ENCODE assay signal across 40 cellular contexts in the genomic region with DNA sequence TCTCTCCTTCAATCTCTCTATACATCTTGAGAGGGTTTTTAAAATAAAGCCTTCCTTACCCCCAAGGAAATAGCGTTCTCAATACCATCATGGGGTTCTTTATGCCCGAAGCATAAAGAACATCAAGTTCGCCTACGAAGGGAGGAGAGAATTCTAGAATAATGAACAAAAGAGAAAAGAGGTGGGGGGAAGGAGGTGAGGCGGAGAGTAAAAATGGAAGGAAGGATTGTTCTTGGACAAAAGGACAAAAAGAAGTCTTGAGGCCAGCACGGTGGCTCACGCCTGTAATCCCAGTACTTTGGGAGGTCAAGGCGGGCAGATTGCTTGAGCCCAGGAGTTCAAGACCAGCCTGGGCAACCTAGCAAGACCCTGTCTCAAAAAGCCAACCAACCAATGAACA.
"Had no signal": no experiment of that assay in that cellular context is flagged by ENCODE, and none has a peak within 500 bp of the region (broad histone marks: within the 10 kb centered on the region; RNA-seq: fewer than 3 reads in every experiment).

No MANE protein-coding gene starts in this region.

- H3K4me3 Mint-ChIP-seq: activated CD4-positive, alpha-beta memory T cell treated with anti-CD3 and anti-CD28 coated beads, Interleukin-2, amount 10 ng/mL, durations not matched to agents 7 days and 5 days; activated CD4-positive, alpha-beta T cell treated with anti-CD3 and anti-CD28 coated beads for 36 hours; activated CD4-positive, alpha-beta T cell treated with anti-CD3 and anti-CD28 coated beads, Interleukin-2, amount 10 ng/mL, durations not matched to agents 7 days and 5 days; activated CD8-positive, alpha-beta memory T cell treated with anti-CD3 and anti-CD28 coated beads, Interleukin-2, amount 10 ng/mL, durations not matched to agents 7 days and 5 days; activated CD8-positive, alpha-beta T cell treated with anti-CD3 and anti-CD28 coated beads, Interleukin-2, amount 10 ng/mL, durations not matched to agents 7 days and 5 days; activated naive CD4-positive, alpha-beta T cell treated with anti-CD3 and anti-CD28 coated beads, Interleukin-2, amount 10 ng/mL, durations not matched to agents 7 days and 5 days; activated naive CD4-positive, alpha-beta T cell treated with anti-CD3 and anti-CD28 coated beads, Interleukin-2, amount 50 U/mL, for 24 hours; activated naive CD8-positive, alpha-beta T cell; activated naive CD8-positive, alpha-beta T cell treated with anti-CD3 and anti-CD28 coated beads, Interleukin-2, amount 10 ng/mL, durations not matched to agents 7 days and 5 days; activated naive CD8-positive, alpha-beta T cell treated with anti-CD3 and anti-CD28 coated beads, Interleukin-2, amount 50 U/mL, for 24 hours; activated T-cell treated with anti-CD3 and anti-CD28 coated beads, Interleukin-2, amount 50 U/mL, for 24 hours; brain; central memory CD8-positive, alpha-beta T cell; T-helper 1 cell treated with Interleukin-12 subunit alpha and Interleukin-12 subunit beta and Interleukin-4 antibody, amounts not matched to agents 30 μg/mL and 1 μg/mL, for 36 hours; T-helper 2 cell treated with Interferon-gamma antibody and Interleukin-4, amounts not matched to agents 5 μg/mL and 100 μg/mL, for 36 hours; WTC11 had no signal

- H3K27me3 Mint-ChIP-seq: activated naive CD8-positive, alpha-beta T cell had no signal

- FAIRE-seq: bronchial epithelial cell, TTC549 had no signal

- DNase-seq: activated CD4-positive, alpha-beta memory T cell treated with anti-CD3 and anti-CD28 coated beads, Interleukin-2, amount 10 ng/mL, durations not matched to agents 7 days and 5 days; activated CD4-positive, alpha-beta T cell treated with anti-CD3 and anti-CD28 coated beads for 1 hour; activated CD4-positive, alpha-beta T cell treated with anti-CD3 and anti-CD28 coated beads for 36 hours; activated CD4-positive, alpha-beta T cell treated with anti-CD3 and anti-CD28 coated beads for 48 hours; activated CD4-positive, alpha-beta T cell treated with anti-CD3 and anti-CD28 coated beads, Interleukin-2, amount 10 ng/mL, durations not matched to agents 7 days and 5 days; activated CD4-positive, alpha-beta T cell treated with anti-CD3 and anti-CD28 coated beads, Interleukin-2, amount 50 U/mL, for 48 hours; activated CD4-positive, CD25-positive, alpha-beta regulatory T cell; activated CD8-positive, alpha-beta memory T cell treated with anti-CD3 and anti-CD28 coated beads for 24 hours; activated CD8-positive, alpha-beta memory T cell treated with anti-CD3 and anti-CD28 coated beads, Interleukin-2, amount 10 ng/mL, durations not matched to agents 7 days and 5 days; activated CD8-positive, alpha-beta memory T cell treated with anti-CD3 and anti-CD28 coated beads, Interleukin-2, amount 50 U/mL, for 48 hours; activated CD8-positive, alpha-beta T cell treated with anti-CD3 and anti-CD28 coated beads, Interleukin-2, amount 10 ng/mL, durations not matched to agents 7 days and 5 days; activated effector memory CD4-positive, alpha-beta T cell treated with Interleukin-2 at 50 U/mL for 16 hours; activated gamma-delta T cell; activated naive CD4-positive, alpha-beta T cell treated with anti-CD3 and anti-CD28 coated beads, Interleukin-2, amount 10 ng/mL, durations not matched to agents 7 days and 5 days; activated naive CD4-positive, alpha-beta T cell treated with Interleukin-2 at 50 U/mL for 16 hours; activated naive CD8-positive, alpha-beta T cell treated with anti-CD3 and anti-CD28 coated beads, Interleukin-2, amount 10 ng/mL, durations not matched to agents 7 days and 5 days; activated naive CD8-positive, alpha-beta T cell treated with anti-CD3 and anti-CD28 coated beads, Interleukin-2, amount 50 U/mL, for 24 hours; activated T-cell treated with anti-CD3 and anti-CD28 coated beads, Interleukin-2, amount 50 U/mL, for 24 hours; activated T-cell treated with anti-CD3 and anti-CD28 coated beads, Interleukin-2, amount 50 U/mL, for 48 hours; amygdala; anterior cingulate cortex; caudate nucleus; SW 1271; T-helper 1 cell; T-helper 2 cell; T-helper 9 cell; WERI-Rb-1 had no signal

- H3K4me1 ChIP-seq: ascending aorta had no signal

- H3K36me3 ChIP-seq: ascending aorta, cardiac muscle cell, WERI-Rb-1 had no signal

- ATAC-seq: activated CD4-positive, alpha-beta T cell treated with anti-CD3 and anti-CD28 coated beads for 36 hours; activated CD4-positive, CD25-positive, alpha-beta regulatory T cell treated with anti-CD3 and anti-CD28 coated beads, Interleukin-2, amount 50 U/mL, for 24 hours; activated CD8-positive, alpha-beta memory T cell treated with anti-CD3 and anti-CD28 coated beads, Interleukin-2, amount 10 ng/mL, durations not matched to agents 7 days and 5 days; activated CD8-positive, alpha-beta T cell treated with anti-CD3 and anti-CD28 coated beads, Interleukin-2, amount 10 ng/mL, durations not matched to agents 7 days and 5 days; activated naive CD8-positive, alpha-beta T cell treated with anti-CD3 and anti-CD28 coated beads, Interleukin-2, amount 50 U/mL, for 24 hours; WTC11 had no signal

- H3K36me3 Mint-ChIP-seq: activated CD8-positive, alpha-beta memory T cell treated with anti-CD3 and anti-CD28 coated beads, Interleukin-2, amount 10 ng/mL, durations not matched to agents 7 days and 5 days; activated naive CD4-positive, alpha-beta T cell treated with anti-CD3 and anti-CD28 coated beads, Interleukin-2, amount 10 ng/mL, durations not matched to agents 7 days and 5 days; activated naive CD4-positive, alpha-beta T cell treated with anti-CD3 and anti-CD28 coated beads, Interleukin-2, amount 50 U/mL, for 24 hours; activated naive CD8-positive, alpha-beta T cell; activated naive CD8-positive, alpha-beta T cell treated with anti-CD3 and anti-CD28 coated beads, Interleukin-2, amount 10 ng/mL, durations not matched to agents 7 days and 5 days; brain; WTC11 had no signal

- H3K4me1 Mint-ChIP-seq: activated CD4-positive, alpha-beta memory T cell treated with anti-CD3 and anti-CD28 coated beads, Interleukin-2, amount 10 ng/mL, durations not matched to agents 7 days and 5 days; activated CD4-positive, alpha-beta T cell treated with anti-CD3 and anti-CD28 coated beads for 36 hours; activated CD4-positive, alpha-beta T cell treated with anti-CD3 and anti-CD28 coated beads, Interleukin-2, amount 10 ng/mL, durations not matched to agents 7 days and 5 days; activated CD8-positive, alpha-beta memory T cell treated with anti-CD3 and anti-CD28 coated beads, Interleukin-2, amount 10 ng/mL, durations not matched to agents 7 days and 5 days; activated naive CD4-positive, alpha-beta T cell treated with anti-CD3 and anti-CD28 coated beads, Interleukin-2, amount 10 ng/mL, durations not matched to agents 7 days and 5 days; activated naive CD4-positive, alpha-beta T cell treated with anti-CD3 and anti-CD28 coated beads, Interleukin-2, amount 50 U/mL, for 24 hours; activated naive CD8-positive, alpha-beta T cell treated with anti-CD3 and anti-CD28 coated beads, Interleukin-2, amount 50 U/mL, for 24 hours; central memory CD8-positive, alpha-beta T cell had no signal

- H3K27ac Mint-ChIP-seq: activated CD4-positive, alpha-beta memory T cell treated with anti-CD3 and anti-CD28 coated beads, Interleukin-2, amount 10 ng/mL, durations not matched to agents 7 days and 5 days; activated CD4-positive, alpha-beta T cell treated with anti-CD3 and anti-CD28 coated beads for 36 hours; activated CD4-positive, alpha-beta T cell treated with anti-CD3 and anti-CD28 coated beads, Interleukin-2, amount 10 ng/mL, durations not matched to agents 7 days and 5 days; activated CD8-positive, alpha-beta memory T cell treated with anti-CD3 and anti-CD28 coated beads, Interleukin-2, amount 10 ng/mL, durations not matched to agents 7 days and 5 days; activated CD8-positive, alpha-beta T cell treated with anti-CD3 and anti-CD28 coated beads, Interleukin-2, amount 10 ng/mL, durations not matched to agents 7 days and 5 days; activated naive CD4-positive, alpha-beta T cell treated with anti-CD3 and anti-CD28 coated beads, Interleukin-2, amount 10 ng/mL, durations not matched to agents 7 days and 5 days; activated naive CD4-positive, alpha-beta T cell treated with anti-CD3 and anti-CD28 coated beads, Interleukin-2, amount 50 U/mL, for 24 hours; activated naive CD8-positive, alpha-beta T cell; activated naive CD8-positive, alpha-beta T cell treated with anti-CD3 and anti-CD28 coated beads, Interleukin-2, amount 10 ng/mL, durations not matched to agents 7 days and 5 days; activated naive CD8-positive, alpha-beta T cell treated with anti-CD3 and anti-CD28 coated beads, Interleukin-2, amount 50 U/mL, for 24 hours; activated T-cell treated with anti-CD3 and anti-CD28 coated beads, Interleukin-2, amount 50 U/mL, for 24 hours; activated T-helper 2 cell treated with anti-CD3 and anti-CD28 coated beads, Interferon-gamma antibody, Interleukin-2, Interleukin-4, amounts not matched to agents 10 μg/mL and 5 μg/mL and 100 μg/mL, durations not matched to agents 14 hours and 24 hours and 36 hours; T-helper 1 cell treated with Interleukin-12 subunit alpha and Interleukin-12 subunit beta and Interleukin-4 antibody, amounts not matched to agents 30 μg/mL and 1 μg/mL, for 36 hours; T-helper 2 cell treated with Interferon-gamma antibody and Interleukin-4, amounts not matched to agents 5 μg/mL and 100 μg/mL, for 36 hours; WTC11 had no signal

- H3K9me3 Mint-ChIP-seq: activated CD4-positive, alpha-beta memory T cell treated with anti-CD3 and anti-CD28 coated beads, Interleukin-2, amount 10 ng/mL, durations not matched to agents 7 days and 5 days; activated CD4-positive, alpha-beta T cell treated with anti-CD3 and anti-CD28 coated beads, Interleukin-2, amount 10 ng/mL, durations not matched to agents 7 days and 5 days; activated naive CD4-positive, alpha-beta T cell treated with anti-CD3 and anti-CD28 coated beads, Interleukin-2, amount 10 ng/mL, durations not matched to agents 7 days and 5 days; activated naive CD4-positive, alpha-beta T cell treated with anti-CD3 and anti-CD28 coated beads, Interleukin-2, amount 50 U/mL, for 24 hours; activated naive CD8-positive, alpha-beta T cell treated with anti-CD3 and anti-CD28 coated beads, Interleukin-2, amount 10 ng/mL, durations not matched to agents 7 days and 5 days; activated naive CD8-positive, alpha-beta T cell treated with anti-CD3 and anti-CD28 coated beads, Interleukin-2, amount 50 U/mL, for 24 hours; activated T-cell treated with anti-CD3 and anti-CD28 coated beads, Interleukin-2, amount 50 U/mL, for 24 hours; activated T-helper 2 cell treated with anti-CD3 and anti-CD28 coated beads, Interferon-gamma antibody, Interleukin-2, Interleukin-4, amounts not matched to agents 10 μg/mL and 5 μg/mL and 100 μg/mL, durations not matched to agents 14 hours and 24 hours and 36 hours; brain; central memory CD8-positive, alpha-beta T cell; T-helper 1 cell treated with Interleukin-12 subunit alpha and Interleukin-12 subunit beta and Interleukin-4 antibody, amounts not matched to agents 30 μg/mL and 1 μg/mL, for 36 hours; T-helper 2 cell treated with Interferon-gamma antibody and Interleukin-4, amounts not matched to agents 5 μg/mL and 100 μg/mL, for 36 hours had no signal

- H3K27me3 ChIP-seq: ascending aorta, cardiac muscle cell had no signal

- H3K27ac ChIP-seq: ascending aorta, cardiac muscle cell, WERI-Rb-1 had no signal

- H3K9me3 ChIP-seq: ascending aorta had no signal

- H3K4me3 ChIP-seq: ascending aorta, cardiac muscle cell had no signal
